In genomic region chr4:28822163-28822562, GRCh38 we compare ENCODE assay signal across 15 cellular contexts.
A peak's percentile ranks its signal among the peaks of the same experiment; 100 is the strongest.
DNase-seq lines count a peak whose midpoint lies in the region; ATAC-seq and TF ChIP-seq lines count a peak whose summit lies in the region.
"Had no signal": no experiment of that assay in that cellular context is flagged by ENCODE, and none has a peak within 500 bp of the region (broad histone marks: within the 10 kb centered on the region; RNA-seq: fewer than 3 reads in every experiment).

No MANE protein-coding gene starts in this region.

- H2AK5ac ChIP-seq in mesendoderm (ENCODE audit: low read length): no peak overlapping the region

- H3K79me2 ChIP-seq in mesendoderm (ENCODE audit: control insufficient read depth, insufficient read depth, low read length) (no peaks in the 10 kb centered on the region), smooth muscle cell (ENCODE audit: low read depth) (no peaks in the 10 kb centered on the region)

- H3K27ac ChIP-seq in mesendoderm (ENCODE audit: low read depth, low read length) (no peak overlapping the region), smooth muscle cell (ENCODE audit: low read depth) (no peak overlapping the region)
- H3K27ac ChIP-seq: 22Rv1, GM23248, KMS-11 had no signal

- peaks cover 3% of the 10 kb centered on the region for H3K9me3 ChIP-seq in smooth muscle cell (replicated peaks; ENCODE audit: low read depth)
- H3K9me3 ChIP-seq: Caco-2 had no signal

- no peaks in the 10 kb centered on the region for H3K79me1 ChIP-seq in mesendoderm (ENCODE audit: low read length)

- TF ChIP-seq CTCF in fibroblast of the aortic adventitia (IDR thresholded peaks at IDR 0.05; ENCODE audit: insufficient read depth, low read length) (no peak), smooth muscle cell (IDR thresholded peaks at IDR 0.05; ENCODE audit: borderline replicate concordance, insufficient read depth, poor library complexity, severe bottlenecking) (no peak)

- no peak overlapping the region for H2AFZ ChIP-seq in smooth muscle cell (ENCODE audit: low read depth)
- H2AFZ ChIP-seq: GM23248 had no signal

- H3K4ac ChIP-seq in mesendoderm (ENCODE audit: low read depth, low read length): no peak overlapping the region

- no peaks in the 10 kb centered on the region for H3K36me3 ChIP-seq in mesendoderm (ENCODE audit: control insufficient read depth, insufficient read depth, low read length)
- no peaks in the 10 kb centered on the region for H3K36me3 ChIP-seq in smooth muscle cell (ENCODE audit: low read depth)

- ATAC-seq in HG02588 (IDR thresholded peaks at IDR 0.05; ENCODE audit: unreplicated experiment): no peak

- no peak overlapping the region for H3K56ac ChIP-seq in mesendoderm (ENCODE audit: low read length)

- no peak overlapping the region for H2BK5ac ChIP-seq in mesendoderm (ENCODE audit: low read length)

- H3K4me3 ChIP-seq in fibroblast of the aortic adventitia (ENCODE audit: low read depth, low read length) (no peak overlapping the region), mesendoderm (ENCODE audit: low read length) (no peak overlapping the region), smooth muscle cell (no peak overlapping the region)
- H3K4me3 ChIP-seq: GM23248 had no signal

- H3K4me1 ChIP-seq in mesendoderm (ENCODE audit: control insufficient read depth, low read depth, low read length): no peaks in the 10 kb centered on the region
- no peaks in the 10 kb centered on the region for H3K4me1 ChIP-seq in smooth muscle cell (ENCODE audit: low read depth)
- H3K4me1 ChIP-seq: Caco-2 had no signal

- H2BK15ac ChIP-seq in mesendoderm (replicated peaks; ENCODE audit: low read depth): no peak overlapping the region

- peak; percentile 7 for DNase-seq in EH (ENCODE audit: low read depth)
- peak; percentile 3 for DNase-seq in M059J (ENCODE audit: low read depth)
- DNase-seq in fibroblast of the aortic adventitia (ENCODE audit: low read depth): peak; percentile 1
- peak; percentile 67 for DNase-seq in mesendoderm
- DNase-seq in nucleus accumbens (lab: John Stamatoyannopoulos, UW): no peak
- no peak for DNase-seq in smooth muscle cell (lab: John Stamatoyannopoulos, UW; ENCODE audit: unreplicated experiment)
- DNase-seq in NK-92 treated with Interleukin-12 subunit alpha and Interleukin-12 subunit beta, amount 100 ng/mL, for 24 hours (lab: John Stamatoyannopoulos, UW): no peak
- DNase-seq: Caco-2; CD8-positive, alpha-beta memory T cell; DMS53; GM23248; H7 had no signal

- no peak overlapping the region for H3K23ac ChIP-seq in mesendoderm (ENCODE audit: low read length)

- no peaks in the 10 kb centered on the region for H4K20me1 ChIP-seq in smooth muscle cell (ENCODE audit: low read depth)

- H3K18ac ChIP-seq in mesendoderm (ENCODE audit: low read length): no peak overlapping the region

- H3K27me3 ChIP-seq in mesendoderm (ENCODE audit: insufficient read depth, low read length, poor library complexity) (no peaks in the 10 kb centered on the region), smooth muscle cell (ENCODE audit: low read depth) (no peaks in the 10 kb centered on the region)

- no peak overlapping the region for H2BK120ac ChIP-seq in mesendoderm (ENCODE audit: low read depth, low read length)

- H3K9ac ChIP-seq in mesendoderm (ENCODE audit: low read length) (no peak overlapping the region), smooth muscle cell (ENCODE audit: low read depth) (no peak overlapping the region)
- H3K9ac ChIP-seq: GM23248, KMS-11 had no signal

- H4K5ac ChIP-seq in mesendoderm (ENCODE audit: low read length): no peak overlapping the region

- H3F3A ChIP-seq in smooth muscle cell (ENCODE audit: low read depth): no peaks in the 10 kb centered on the region

- H4K8ac ChIP-seq in mesendoderm (ENCODE audit: low read depth, low read length): no peak overlapping the region

- no peak overlapping the region for H3K4me2 ChIP-seq in mesendoderm (ENCODE audit: low read length)
- no peak overlapping the region for H3K4me2 ChIP-seq in smooth muscle cell
- H3K4me2 ChIP-seq: KMS-11 had no signal

Comparison
In these comparisons a context has a peak if more than half of its experiments do, and no peak if none do; other contexts are left out.
1. DNase-seq: peak in EH (single experiment), M059J (single experiment), fibroblast of the aortic adventitia (single experiment) and mesendoderm (single experiment); none in nucleus accumbens (0 of 56), smooth muscle cell (single experiment) and NK-92 treated with Interleukin-12 subunit alpha and Interleukin-12 subunit beta, amount 100 ng/mL, for 24 hours (single experiment).